In the genomic region with DNA sequence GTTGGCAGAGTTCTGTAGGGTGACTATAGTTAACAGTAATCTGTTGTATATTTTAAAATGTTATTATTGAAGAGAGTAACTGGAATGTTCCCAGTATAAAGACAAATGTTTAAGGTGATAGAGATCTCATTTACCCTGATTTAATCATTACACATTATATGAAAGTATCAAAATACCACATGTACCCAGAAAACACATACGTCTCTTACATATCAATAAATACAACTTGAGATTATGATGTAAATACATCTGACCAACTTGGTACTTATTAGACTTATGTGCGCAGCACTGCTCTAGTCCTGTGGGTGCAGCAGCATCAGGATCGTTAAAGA, we compare ENCODE assay signal across 1 cellular context.
TF ChIP-seq lines count a peak whose summit lies in the region.

No MANE protein-coding gene starts in this region.

TF ChIP-seq in HepG2, 621 proteins besides CTCF, POLR2A, EP300 and RAD21:
- no peak for TF ChIP-seq BRCA1 (CRISPR knock-in tag; IDR thresholded peaks at IDR 0.05)
- TF ChIP-seq CREB1 (IDR thresholded peaks at IDR 0.05): no peak
- TF ChIP-seq CREB1 (CRISPR knock-in tag; IDR thresholded peaks at IDR 0.05): no peak
- TF ChIP-seq, protein P1, sequence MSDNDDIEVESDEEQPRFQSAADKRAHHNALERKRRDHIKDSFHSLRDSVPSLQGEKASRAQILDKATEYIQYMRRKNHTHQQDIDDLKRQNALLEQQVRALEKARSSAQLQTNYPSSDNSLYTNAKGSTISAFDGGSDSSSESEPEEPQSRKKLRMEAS (IDR thresholded peaks at IDR 0.05): no peak
TF ChIP-seq in HepG2: peak in this region for 0.
